ENCODE assay signal across 16 cellular contexts in genomic region chr11:3929689-3930088, GRCh38.
DNase-seq lines count a peak whose midpoint lies in the region; ATAC-seq and TF ChIP-seq lines count a peak whose summit lies in the region.
"Had no signal": no experiment of that assay in that cellular context is flagged by ENCODE, and none has a peak within 500 bp of the region (broad histone marks: within the 10 kb centered on the region; RNA-seq: fewer than 3 reads in every experiment).

No MANE protein-coding gene starts in this region.

- intact Hi-C loops in IMR-90 (cut with micrococcal nuclease) (loop anchor here (1.0 kb wide), 1 partner anchor 43 kb away; no protein-coding TSS in a partner anchor), sigmoid colon (cut with DNase I) (no loop called here)

- in situ Hi-C loops in IMR-90 (cut with MboI; ENCODE audit: low sequenced_read_pairs), result no loop called here

- H2AK5ac ChIP-seq in IMR-90 (ENCODE audit: low read depth, low read length), result no peak overlapping the region

- no peak overlapping the region for H2AK9ac ChIP-seq in IMR-90 (replicated peaks; ENCODE audit: low read depth, low read length, poor library complexity)

- H3K27me3 Mint-ChIP-seq in mesothelial cell of epicardium (ENCODE audit: low read depth), result no peaks in the 10 kb centered on the region

- POLR2A ChIA-PET in IMR-90 (lab: Charles Lee; ENCODE audit: unreplicated experiment), result no interaction called here

- H3K9me1 ChIP-seq in IMR-90 (ENCODE audit: insufficient read depth, low read length), result peaks cover 8% of the 10 kb centered on the region; the same call in 1 of the 2 replicates

- H3K56ac ChIP-seq in IMR-90 (ENCODE audit: extremely low read depth, insufficient read depth, low read length), result no peak overlapping the region

- no peak overlapping the region for H3K23ac ChIP-seq in IMR-90 (ENCODE audit: low read depth, low read length)

- H4K20me1 ChIP-seq in IMR-90 (ENCODE audit: insufficient read depth, low read length), result no peaks in the 10 kb centered on the region

- no peak overlapping the region for H4K5ac ChIP-seq in IMR-90 (ENCODE audit: low read depth, low read length)

- TF ChIP-seq EP300 in gastroesophageal sphincter (IDR thresholded peaks at IDR 0.05) (no peak), sigmoid colon (IDR thresholded peaks at IDR 0.05) (no peak)

- dilution Hi-C loops in IMR-90 (cut with HindIII; ENCODE audit: low sequenced_read_pairs, unreplicated experiment), result no loop called here

- 0 out of 2 replicates have a peak overlapping the region, but pooled peaks have one; percentile 45 for H3K14ac ChIP-seq in IMR-90 (replicated peaks; ENCODE audit: low read depth, low read length)

- H3K4ac ChIP-seq in IMR-90 (ENCODE audit: low read depth, low read length), result no peak overlapping the region

- H3K18ac ChIP-seq in IMR-90 (ENCODE audit: low read depth, low read length), result no peak overlapping the region

- no peaks in the 10 kb centered on the region for H3K9me3 Mint-ChIP-seq in mesothelial cell of epicardium
- H3K9me3 Mint-ChIP-seq: T-helper 2 cell treated with Interferon-gamma antibody and Interleukin-4, amounts not matched to agents 5 μg/mL and 100 μg/mL, for 36 hours had no signal

- no peak overlapping the region for H4K8ac ChIP-seq in IMR-90 (ENCODE audit: low read depth in 2 of 2, low read length in 2 of 2)

- TF ChIP-seq POLR2A in IMR-90 (IDR thresholded peaks at IDR 0.05; ENCODE audit: low read depth, low read length) (no peak), gastroesophageal sphincter (IDR thresholded peaks at IDR 0.05) (no peak), sigmoid colon (IDR thresholded peaks at IDR 0.05) (no peak)

- no peak overlapping the region for H2BK5ac ChIP-seq in IMR-90 (ENCODE audit: low read depth, low read length, poor library complexity, severe bottlenecking)

- no peak overlapping the region for H3K4me2 ChIP-seq in IMR-90 (ENCODE audit: low read depth, low read length)

- no peak for TF ChIP-seq RAD21 in IMR-90 (IDR thresholded peaks at IDR 0.05; ENCODE audit: low read length)

- peak overlapping the region; percentile 68 for H3K27ac Mint-ChIP-seq in mesothelial cell of epicardium
- H3K27ac Mint-ChIP-seq: T-helper 2 cell treated with Interferon-gamma antibody and Interleukin-4, amounts not matched to agents 5 μg/mL and 100 μg/mL, for 36 hours had no signal

- no peak overlapping the region for H3K4me3 ChIP-seq in IMR-90 (ENCODE audit: insufficient read depth, low read depth, low read length)
- no peak overlapping the region for H3K4me3 ChIP-seq in gastroesophageal sphincter
- H3K4me3 ChIP-seq in sigmoid colon, result no peak overlapping the region
- H3K4me3 ChIP-seq: SJCRH30 had no signal

- H3K36me3 ChIP-seq in IMR-90 (ENCODE audit: control insufficient read depth, insufficient read depth, low read length), result no peaks in the 10 kb centered on the region
- no peaks in the 10 kb centered on the region for H3K36me3 ChIP-seq in gastroesophageal sphincter
- no peaks in the 10 kb centered on the region for H3K36me3 ChIP-seq in sigmoid colon
- H3K36me3 ChIP-seq: BE2C, SJCRH30 had no signal

- H3K4me1 ChIP-seq in IMR-90 (ENCODE audit: control insufficient read depth, insufficient read depth, low read length), result peaks cover 8% of the 10 kb centered on the region
- peaks cover 9 to 67% (median 32%) of the 10 kb centered on the region in 3 donors for H3K4me1 ChIP-seq in gastroesophageal sphincter
- H3K4me1 ChIP-seq in sigmoid colon, result peaks cover 0 to 40% (median 32%) of the 10 kb centered on the region in 4 donors
- H3K4me1 ChIP-seq: SJCRH30 had no signal

- 89% methylated on average over 3 of the region's 8 CpGs; no CpG with 5 or more reads in 1 of the 2 experiments for WGBS in IMR-90 (ENCODE audit: extremely low coverage in 2 of 2, insufficient read length in 1 of 2), 2 experiments
- 41 to 51% methylated on average over 8 of the region's 8 CpGs for WGBS in gastroesophageal sphincter (ENCODE audit: low coverage in 1 of 2), 2 donors
- WGBS in sigmoid colon, 2 donors, result 75 to 84% methylated on average over 8 of the region's 8 CpGs

- no peaks in the 10 kb centered on the region for H3K9me3 ChIP-seq in IMR-90 (ENCODE audit: control insufficient read depth, insufficient read depth, low read length)
- no peaks in the 10 kb centered on the region for H3K9me3 ChIP-seq in gastroesophageal sphincter
- no peaks in the 10 kb centered on the region for H3K9me3 ChIP-seq in sigmoid colon
- H3K9me3 ChIP-seq: BE2C, SJCRH30 had no signal

- H3K27ac ChIP-seq in IMR-90 (ENCODE audit: insufficient read depth, low read length), result no peak overlapping the region
- peak overlapping the region in 3 of 4 donors; percentile 35 to 54 (median 41) for H3K27ac ChIP-seq in gastroesophageal sphincter
- H3K27ac ChIP-seq in sigmoid colon, result peak overlapping the region in 3 of 4 donors; percentile 23 to 55 (median 30)
- H3K27ac ChIP-seq: SJCRH30 had no signal

- H3K4me1 Mint-ChIP-seq in mesothelial cell of epicardium, result peaks cover 18% of the 10 kb centered on the region

- peaks cover 22 to 24% of the 10 kb centered on the region in 2 experiments for H3K79me1 ChIP-seq in IMR-90 (ENCODE audit: low read depth in 1 of 2, low read length in 2 of 2)

- no peak overlapping the region for H2BK15ac ChIP-seq in IMR-90 (ENCODE audit: low read depth, low read length)

- DNase-seq in IMR-90 (no peak), mesothelial cell of epicardium (ENCODE audit: low spot score in 2 of 2, unreplicated experiment in 2 of 2) (no peak), sigmoid colon (no peak), SKM-1 (lab: John Stamatoyannopoulos, UW; ENCODE audit: unreplicated experiment) (no peak), DMS79 (lab: John Stamatoyannopoulos, UW) (no peak)
- DNase-seq in activated CD4-positive, alpha-beta T cell treated with anti-CD3 and anti-CD28 coated beads, Interleukin-2, amount 50 U/mL, for 48 hours, result no peak
- DNase-seq: activated gamma-delta T cell; BE2C; erythroblast; H7; islet precursor cell; NCI-H1436 treated with DMSO at 0.1 percent for 48 hours; SJCRH30; stimulated activated CD4-positive, alpha-beta T cell treated with anti-CD3 and anti-CD28 coated beads, Interleukin-1b, Interleukin-23, amount 100 ng/mL, for 48 hours had no signal

- CTCF ChIA-PET in IMR-90 (lab: Yijun Ruan, JAX), result no interaction called here

- H2BK120ac ChIP-seq in IMR-90 (ENCODE audit: low read depth, low read length), result no peak overlapping the region

- H3K27me3 ChIP-seq in IMR-90 (ENCODE audit: control insufficient read depth, insufficient read depth, low read length), result no peaks in the 10 kb centered on the region
- H3K27me3 ChIP-seq in gastroesophageal sphincter, result no peaks in the 10 kb centered on the region
- no peaks in the 10 kb centered on the region for H3K27me3 ChIP-seq in sigmoid colon
- H3K27me3 ChIP-seq: BE2C, SJCRH30 had no signal

- no peaks in the 10 kb centered on the region for H3K36me3 Mint-ChIP-seq in mesothelial cell of epicardium

- no peak for ATAC-seq in IMR-90 (ENCODE audit: low read depth)
- ATAC-seq in gastroesophageal sphincter, result peak; percentile 81

- H2BK20ac ChIP-seq in IMR-90 (ENCODE audit: low read depth, low read length), result no peak overlapping the region

- no peak overlapping the region for H2AFZ ChIP-seq in IMR-90 (replicated peaks; ENCODE audit: low read length, poor library complexity)

- H4K91ac ChIP-seq in IMR-90 (ENCODE audit: insufficient read depth, low read depth, low read length), result no peak overlapping the region

- TF ChIP-seq CTCF in IMR-90 (conservative IDR thresholded peaks at IDR 0.05; ENCODE audit: low read depth, low read length) (no peak), gastroesophageal sphincter (IDR thresholded peaks at IDR 0.05) (no peak), mesothelial cell of epicardium (IDR thresholded peaks at IDR 0.05; ENCODE audit: unreplicated experiment) (no peak), sigmoid colon (IDR thresholded peaks at IDR 0.05) (no peak)

- H3K9ac ChIP-seq in IMR-90 (ENCODE audit: low read depth, low read length), result no peak overlapping the region

- H3K4me3 Mint-ChIP-seq in mesothelial cell of epicardium, result no peak overlapping the region
- H3K4me3 Mint-ChIP-seq: T-helper 2 cell treated with Interferon-gamma antibody and Interleukin-4, amounts not matched to agents 5 μg/mL and 100 μg/mL, for 36 hours had no signal

- BruUV-seq in IMR-90 (replicated peaks; lab: Mats Ljungman, UMichigan), result no TSS peak

TF ChIP-seq in IMR-90, 13 proteins besides CTCF, POLR2A, EP300 and RAD21:
- TF ChIP-seq MXI1 (IDR thresholded peaks at IDR 0.05; ENCODE audit: borderline replicate concordance, low read depth, low read length), result no peak
- peak; percentile 52; the same call in 1 of the 2 replicates for TF ChIP-seq USF2 (IDR thresholded peaks at IDR 0.05; ENCODE audit: low read depth, low read length)
